ENCODE assay signal across 21 cellular contexts in the genomic region with DNA sequence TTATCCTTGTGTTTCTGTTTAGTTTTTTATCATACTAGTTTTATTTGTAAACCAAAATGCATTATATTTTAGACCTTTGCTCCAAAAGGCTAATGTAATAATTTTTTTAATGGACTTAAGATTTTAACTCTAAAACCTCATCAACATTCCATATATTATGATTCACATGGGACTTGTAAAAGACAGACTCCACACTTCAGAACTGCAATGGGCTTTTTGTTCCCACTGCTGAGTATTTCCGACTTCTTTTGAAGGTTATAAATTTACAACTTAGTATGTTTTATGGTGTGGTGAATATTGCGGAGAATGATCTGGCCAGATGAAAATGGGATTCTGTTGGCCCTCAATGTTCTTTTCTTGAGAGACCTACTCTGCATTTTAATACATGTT.
"Had no signal": no experiment of that assay in that cellular context is flagged by ENCODE, and none has a peak within 500 bp of the region (broad histone marks: within the 10 kb centered on the region; RNA-seq: fewer than 3 reads in every experiment).

No MANE protein-coding gene starts in this region.

- DNase-seq: activated CD4-positive, alpha-beta T cell treated with anti-CD3 and anti-CD28 coated beads, Interleukin-2, amount 10 ng/mL, durations not matched to agents 7 days and 5 days; activated CD8-positive, alpha-beta memory T cell treated with anti-CD3 and anti-CD28 coated beads, Interleukin-2, amount 50 U/mL, for 48 hours; activated naive CD8-positive, alpha-beta T cell treated with anti-CD3 and anti-CD28 coated beads for 36 hours; amygdala; dermis blood vessel endothelial cell; effector memory CD8-positive, alpha-beta T cell; heart left ventricle; immature natural killer cell; left colon; naive thymus-derived CD4-positive, alpha-beta T cell; posterior cingulate gyrus; stimulated activated CD4-positive, alpha-beta T cell treated with anti-CD3 and anti-CD28 coated beads, Interleukin-4, amount 100 ng/mL, for 24 hours; stimulated activated naive CD4-positive, alpha-beta T cell; T-cell; T1000; upper lobe of left lung had no signal

- ATAC-seq: effector memory CD8-positive, alpha-beta T cell; left colon; naive thymus-derived CD4-positive, alpha-beta T cell; T-cell had no signal

- H3K27me3 Mint-ChIP-seq: activated CD4-positive, alpha-beta T cell treated with anti-CD3 and anti-CD28 coated beads, Interleukin-2, amount 10 ng/mL, durations not matched to agents 7 days and 5 days; activated naive CD8-positive, alpha-beta T cell treated with anti-CD3 and anti-CD28 coated beads for 36 hours; effector memory CD8-positive, alpha-beta T cell; naive thymus-derived CD4-positive, alpha-beta T cell; T-cell had no signal

- H3K4me1 ChIP-seq: upper lobe of left lung had no signal

- H3K27me3 ChIP-seq: heart left ventricle, neutrophil, upper lobe of left lung had no signal

- H3K4me3 Mint-ChIP-seq: activated CD4-positive, alpha-beta T cell treated with anti-CD3 and anti-CD28 coated beads, Interleukin-2, amount 10 ng/mL, durations not matched to agents 7 days and 5 days; activated naive CD8-positive, alpha-beta T cell treated with anti-CD3 and anti-CD28 coated beads for 36 hours; activated T-helper 1 cell treated with anti-CD3 and anti-CD28 coated beads, Interleukin-12 subunit alpha, Interleukin-12 subunit beta, Interleukin-2, Interleukin-4 antibody, amounts not matched to agents 30 ng/mL and 10 ng/mL and 1 ng/mL, durations not matched to agents 14 hours and 24 hours and 36 hours; effector memory CD8-positive, alpha-beta T cell; immature natural killer cell; naive thymus-derived CD4-positive, alpha-beta T cell; T-cell had no signal

- FAIRE-seq: frontal cortex had no signal

- H3K27ac Mint-ChIP-seq: activated CD4-positive, alpha-beta T cell treated with anti-CD3 and anti-CD28 coated beads, Interleukin-2, amount 10 ng/mL, durations not matched to agents 7 days and 5 days; activated naive CD8-positive, alpha-beta T cell treated with anti-CD3 and anti-CD28 coated beads for 36 hours; activated T-helper 1 cell treated with anti-CD3 and anti-CD28 coated beads, Interleukin-12 subunit alpha, Interleukin-12 subunit beta, Interleukin-2, Interleukin-4 antibody, amounts not matched to agents 30 ng/mL and 10 ng/mL and 1 ng/mL, durations not matched to agents 14 hours and 24 hours and 36 hours; immature natural killer cell; naive thymus-derived CD4-positive, alpha-beta T cell; T-cell had no signal

- H3K9me3 ChIP-seq: neutrophil, SK-N-SH had no signal

- H3K4me1 Mint-ChIP-seq: activated CD4-positive, alpha-beta T cell treated with anti-CD3 and anti-CD28 coated beads, Interleukin-2, amount 10 ng/mL, durations not matched to agents 7 days and 5 days; activated naive CD8-positive, alpha-beta T cell treated with anti-CD3 and anti-CD28 coated beads for 36 hours; immature natural killer cell; naive thymus-derived CD4-positive, alpha-beta T cell; T-cell had no signal

- H3K27ac ChIP-seq: heart left ventricle, neutrophil, skin epidermis had no signal

- H3K36me3 Mint-ChIP-seq: activated naive CD8-positive, alpha-beta T cell treated with anti-CD3 and anti-CD28 coated beads for 36 hours; naive thymus-derived CD4-positive, alpha-beta T cell; T-cell had no signal

- H3K4me2 ChIP-seq: SK-N-SH had no signal

- H3K9ac ChIP-seq: SK-N-SH had no signal

- H3K36me3 ChIP-seq: heart left ventricle, neutrophil, upper lobe of left lung had no signal

- H3K4me3 ChIP-seq: heart left ventricle, skin epidermis, upper lobe of left lung had no signal
